ENCODE assay signal across 9 cellular contexts in the genomic region with DNA sequence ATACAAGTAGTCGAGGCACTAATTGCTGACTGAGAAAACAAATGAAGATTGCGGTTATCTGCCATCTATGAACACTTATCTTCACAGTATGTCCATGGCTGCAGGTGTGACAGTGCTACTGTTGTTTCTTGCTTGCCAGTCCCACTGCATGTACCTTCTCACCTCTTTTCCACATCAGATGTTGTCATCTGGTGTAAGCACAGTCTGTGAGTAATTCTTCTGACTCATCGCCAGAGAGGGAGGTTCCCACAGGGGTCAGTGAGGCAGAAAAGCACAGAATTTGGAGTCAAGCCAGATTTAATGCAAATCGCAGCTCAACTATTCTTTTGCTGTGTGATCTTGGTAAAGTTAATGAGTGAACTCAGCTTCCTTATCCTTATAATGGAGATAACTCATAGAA.
DNase-seq lines count a peak whose midpoint lies in the region; ATAC-seq, FAIRE-seq and TF ChIP-seq lines count a peak whose summit lies in the region.
"Had no signal": no experiment of that assay in that cellular context is flagged by ENCODE, and none has a peak within 500 bp of the region (broad histone marks: within the 10 kb centered on the region; RNA-seq: fewer than 3 reads in every experiment).

No MANE protein-coding gene starts in this region.

- no peak for FAIRE-seq in D721Med (lab: Jason Lieb, UNC)

- no peaks in the 10 kb centered on the region for H3K4me1 ChIP-seq in neural progenitor cell

- H3K4me3 ChIP-seq in neural progenitor cell, result no peak overlapping the region

- H3K79me2 ChIP-seq in neural progenitor cell (ENCODE audit: low read depth), result no peaks in the 10 kb centered on the region

- no peak for DNase-seq in activated T-cell treated with anti-CD3 and anti-CD28 coated beads, Interleukin-2, amount 50 U/mL, for 4 hours
- DNase-seq in activated T-cell treated with anti-CD3 and anti-CD28 coated beads, Interleukin-2, amount 50 U/mL, for 24 hours, result no peak
- DNase-seq in HT1080 (ENCODE audit: low read depth) (peak; percentile 84), astrocyte of the hippocampus (ENCODE audit: low read depth, low spot score) (peak; percentile 89), pulmonary artery endothelial cell (ENCODE audit: low read depth, low spot score) (peak; percentile 10), neural progenitor cell (ENCODE audit: low spot score) (no peak), D721Med (ENCODE audit: insufficient read length, low spot score) (no peak)

- TF ChIP-seq CTCF in neural progenitor cell (IDR thresholded peaks at IDR 0.05) (no peak), D721Med (IDR thresholded peaks at IDR 0.05; ENCODE audit: insufficient read depth, missing control alignments) (no peak)

- no peaks in the 10 kb centered on the region for H4K20me1 ChIP-seq in neural progenitor cell (ENCODE audit: low read depth)

- H3K9ac ChIP-seq in neural progenitor cell, result no peak overlapping the region

- H3K27ac ChIP-seq in neural progenitor cell, result no peak overlapping the region

- no peaks in the 10 kb centered on the region for H3K36me3 ChIP-seq in neural progenitor cell

- no peak overlapping the region for H2AFZ ChIP-seq in neural progenitor cell (replicated peaks)

- no peak overlapping the region for H3K4me3 Mint-ChIP-seq in activated T-cell treated with anti-CD3 and anti-CD28 coated beads, Interleukin-2, amount 50 U/mL, for 4 hours
- H3K4me3 Mint-ChIP-seq in activated T-cell treated with anti-CD3 and anti-CD28 coated beads, Interleukin-2, amount 50 U/mL, for 24 hours, result no peak overlapping the region
- H3K4me3 Mint-ChIP-seq in neural progenitor cell, result no peak overlapping the region
- H3K4me3 Mint-ChIP-seq: activated naive CD8-positive, alpha-beta T cell had no signal

- H3K9me3 Mint-ChIP-seq in activated T-cell treated with anti-CD3 and anti-CD28 coated beads, Interleukin-2, amount 50 U/mL, for 4 hours, result no peaks in the 10 kb centered on the region
- H3K9me3 Mint-ChIP-seq in activated T-cell treated with anti-CD3 and anti-CD28 coated beads, Interleukin-2, amount 50 U/mL, for 24 hours, result no peaks in the 10 kb centered on the region
- no peaks in the 10 kb centered on the region for H3K9me3 Mint-ChIP-seq in neural progenitor cell

- H3K27me3 Mint-ChIP-seq in activated T-cell treated with anti-CD3 and anti-CD28 coated beads, Interleukin-2, amount 50 U/mL, for 4 hours (ENCODE audit: low read depth), result no peaks in the 10 kb centered on the region
- peaks cover 27% of the 10 kb centered on the region for H3K27me3 Mint-ChIP-seq in activated T-cell treated with anti-CD3 and anti-CD28 coated beads, Interleukin-2, amount 50 U/mL, for 24 hours
- peaks cover 2% of the 10 kb centered on the region for H3K27me3 Mint-ChIP-seq in neural progenitor cell (ENCODE audit: insufficient read depth, low read depth)
- H3K27me3 Mint-ChIP-seq: activated naive CD8-positive, alpha-beta T cell had no signal

- H3K4me1 Mint-ChIP-seq in activated T-cell treated with anti-CD3 and anti-CD28 coated beads, Interleukin-2, amount 50 U/mL, for 4 hours (ENCODE audit: low read depth), result peaks cover 4% of the 10 kb centered on the region
- peaks cover 6% of the 10 kb centered on the region for H3K4me1 Mint-ChIP-seq in activated T-cell treated with anti-CD3 and anti-CD28 coated beads, Interleukin-2, amount 50 U/mL, for 24 hours (ENCODE audit: low read depth)
- peaks cover 11% of the 10 kb centered on the region for H3K4me1 Mint-ChIP-seq in neural progenitor cell

- no peaks in the 10 kb centered on the region for H3F3A ChIP-seq in neural progenitor cell (ENCODE audit: low read depth)

- H3K27me3 ChIP-seq in neural progenitor cell, result no peaks in the 10 kb centered on the region

- H3K4me2 ChIP-seq in neural progenitor cell, result no peak overlapping the region

- H3K9me3 ChIP-seq in neural progenitor cell (ENCODE audit: low read depth), result no peaks in the 10 kb centered on the region

- ATAC-seq in activated T-cell treated with anti-CD3 and anti-CD28 coated beads, Interleukin-2, amount 50 U/mL, for 4 hours, result peak; percentile 78 to 84
- ATAC-seq in GM21786 (IDR thresholded peaks at IDR 0.05; ENCODE audit: unreplicated experiment), result peak; percentile 91

- H3K27ac Mint-ChIP-seq in activated T-cell treated with anti-CD3 and anti-CD28 coated beads, Interleukin-2, amount 50 U/mL, for 24 hours, result no peak overlapping the region
- H3K27ac Mint-ChIP-seq in neural progenitor cell, result no peak overlapping the region
- H3K27ac Mint-ChIP-seq: activated naive CD8-positive, alpha-beta T cell had no signal

- H3K36me3 Mint-ChIP-seq in activated T-cell treated with anti-CD3 and anti-CD28 coated beads, Interleukin-2, amount 50 U/mL, for 4 hours (ENCODE audit: insufficient read depth), result no peaks in the 10 kb centered on the region
- H3K36me3 Mint-ChIP-seq in activated T-cell treated with anti-CD3 and anti-CD28 coated beads, Interleukin-2, amount 50 U/mL, for 24 hours (ENCODE audit: low read depth), result no peaks in the 10 kb centered on the region
- no peaks in the 10 kb centered on the region for H3K36me3 Mint-ChIP-seq in neural progenitor cell
- H3K36me3 Mint-ChIP-seq: activated naive CD8-positive, alpha-beta T cell had no signal

Comparison
In these comparisons a context has a peak if more than half of its experiments do, and no peak if none do; other contexts are left out.
1. DNase-seq: peak in HT1080 (single experiment), astrocyte of the hippocampus (single experiment) and pulmonary artery endothelial cell (single experiment); none in activated T-cell treated with anti-CD3 and anti-CD28 coated beads, Interleukin-2, amount 50 U/mL, for 4 hours (single experiment), activated T-cell treated with anti-CD3 and anti-CD28 coated beads, Interleukin-2, amount 50 U/mL, for 24 hours (single experiment), neural progenitor cell (single experiment) and D721Med (single experiment).